1 cellular context compared by ENCODE assay signal in genomic region chr17:14448816-14449215, GRCh38.
TF ChIP-seq lines count a peak whose summit lies in the region.

No MANE protein-coding gene starts in this region.

TF ChIP-seq in IMR-90, 13 proteins besides CTCF, POLR2A, EP300 and RAD21 (continued from another document):
- no peak for TF ChIP-seq ELK1 (IDR thresholded peaks at IDR 0.05; ENCODE audit: borderline replicate concordance, low read depth, low read length)
